In genomic region chr5:132747064-132747692, GRCh38 we compare ENCODE assay signal across 1 cellular context.
TF ChIP-seq lines count a peak whose summit lies in the region.

A gene with protein sequence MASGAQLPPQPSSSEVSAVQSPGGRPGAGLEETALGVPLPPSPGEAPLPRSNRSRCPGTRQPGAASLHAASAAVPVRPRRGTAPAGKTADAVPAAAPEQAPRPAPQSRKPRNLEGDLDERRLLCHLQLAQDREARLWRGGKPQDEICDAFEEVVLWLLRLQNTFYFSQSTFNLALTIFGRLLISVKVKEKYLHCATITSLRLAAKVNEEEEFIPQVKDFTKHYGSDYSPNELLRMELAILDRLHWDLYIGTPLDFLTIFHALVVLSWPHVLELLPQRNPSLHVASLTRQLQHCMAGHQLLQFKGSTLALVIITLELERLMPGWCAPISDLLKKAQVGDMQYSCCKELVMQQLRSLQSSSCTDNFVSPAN (plus strand): TSS chr5:132747426. CDS start chr5:132747496, 70 bp downstream.

TF ChIP-seq in WTC11, 78 proteins besides CTCF, POLR2A, EP300 and RAD21 (continued from another document):
- TF ChIP-seq CREB1 (CRISPR knock-in tag; IDR thresholded peaks at IDR 0.05), result no peak
TF ChIP-seq in WTC11: peak in this region for 6.
